In the genomic region with DNA sequence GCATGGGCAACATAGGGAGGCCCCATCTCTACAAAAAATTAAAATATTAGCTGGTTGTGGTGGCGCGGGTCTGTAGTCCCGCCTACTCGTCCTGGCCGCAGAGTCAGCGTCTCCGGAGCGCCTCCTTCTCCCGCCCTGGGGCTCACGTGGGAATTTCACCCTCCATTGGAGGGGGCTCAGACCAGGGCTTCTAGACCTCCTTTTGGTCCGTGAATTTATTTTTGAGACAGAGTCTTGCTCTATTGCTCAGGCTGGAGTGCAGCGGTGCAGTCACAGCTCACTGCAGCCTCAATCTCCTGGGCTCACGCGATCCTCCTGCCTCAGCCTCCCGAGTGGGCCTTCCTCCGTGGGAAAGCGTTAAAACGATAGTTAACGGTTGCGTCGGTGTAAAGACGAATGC, we compare ENCODE assay signal across 8 cellular contexts. TPM values are rescaled to one million over a fixed set of nuclear protein-coding genes. Genes with fewer than 3 reads are reported as not detected.
DNase-seq lines count a peak whose midpoint lies in the region; FAIRE-seq and TF ChIP-seq lines count a peak whose summit lies in the region.

No MANE protein-coding gene starts in this region.

- H3K9ac ChIP-seq in skeletal muscle satellite cell (ENCODE audit: low read depth, low read length), result peak overlapping the region; percentile 53

- peak overlapping the region; percentile 60 for H3K27ac Mint-ChIP-seq in T-helper 1 cell treated with Interleukin-12 subunit alpha and Interleukin-12 subunit beta and Interleukin-4 antibody, amounts not matched to agents 30 μg/mL and 1 μg/mL, for 36 hours

- no peak for FAIRE-seq in GM12891 (lab: Jason Lieb, UNC)

- intact Hi-C loops in adrenal gland (cut with DNase I), result loop anchor here in 1 of 2 donors (10.0 kb wide), 1 partner anchor 128 kb away; a partner anchor contains a TSS

- H3K27me3 ChIP-seq in adrenal gland, result no peaks in the 10 kb centered on the region
- no peaks in the 10 kb centered on the region for H3K27me3 ChIP-seq in iPS DF 6.9 (ENCODE audit: control insufficient read depth, insufficient read depth, low read length)
- H3K27me3 ChIP-seq in skeletal muscle satellite cell (ENCODE audit: control insufficient read depth, insufficient read depth, low read length), result no peaks in the 10 kb centered on the region

- H3K4me3 Mint-ChIP-seq in T-helper 1 cell treated with Interleukin-12 subunit alpha and Interleukin-12 subunit beta and Interleukin-4 antibody, amounts not matched to agents 30 μg/mL and 1 μg/mL, for 36 hours, result peak overlapping the region; percentile 86

- peaks cover 11% of the 10 kb centered on the region for H3K27me3 Mint-ChIP-seq in T-helper 1 cell treated with Interleukin-12 subunit alpha and Interleukin-12 subunit beta and Interleukin-4 antibody, amounts not matched to agents 30 μg/mL and 1 μg/mL, for 36 hours (ENCODE audit: low read depth)

- peak overlapping the region; percentile 90 for H3K4me2 ChIP-seq in skeletal muscle satellite cell (ENCODE audit: low read length)

- peaks cover 5% of the 10 kb centered on the region for H3K9me3 Mint-ChIP-seq in T-helper 1 cell treated with Interleukin-12 subunit alpha and Interleukin-12 subunit beta and Interleukin-4 antibody, amounts not matched to agents 30 μg/mL and 1 μg/mL, for 36 hours

- TF ChIP-seq POLR2A in adrenal gland (IDR thresholded peaks at IDR 0.05), result no peak
- TF ChIP-seq POLR2A in GM12891 (IDR thresholded peaks at IDR 0.05; ENCODE audit: low read depth, low read length), result no peak

- peak in 1 of 6 experiments; percentile 16 for TF ChIP-seq CTCF in adrenal gland (IDR thresholded peaks at IDR 0.05)

- DNase-seq in T-helper 1 cell, result no peak
- DNase-seq in NCI-H1092 (lab: John Stamatoyannopoulos, UW), result peak; percentile 39
- peak; percentile 60 to 80 (median 73) for DNase-seq in adrenal gland
- no peak for DNase-seq in iPS DF 6.9 (ENCODE audit: low read depth, low spot score)
- no peak for DNase-seq in GM12891 (ENCODE audit: insufficient read length, low spot score)
- no peak for DNase-seq in stimulated activated CD4-positive, alpha-beta T cell treated with anti-CD3 and anti-CD28 coated beads, Interleukin-12 subunit alpha, Interleukin-12 subunit beta, amount 100 ng/mL, for 4 hours

- H3K4me3 ChIP-seq in adrenal gland (peak overlapping the region in 2 of 4 donors; percentile 25 to 95), iPS DF 6.9 (ENCODE audit: low read length) (peak overlapping the region; percentile 31; the same call in 1 of the 2 replicates), skeletal muscle satellite cell (ENCODE audit: low read length) (peak overlapping the region; percentile 91)

- WGBS in adrenal gland, 4 donors, result 0 to 2% (median 1%) methylated on average over 21 to 22 of the region's 22 CpGs
- no CpG with 5 or more reads among the region's 22 CpGs for WGBS in iPS DF 6.9 (ENCODE audit: insufficient coverage, insufficient read length)

- H3K36me3 ChIP-seq in adrenal gland (replicated peaks in 1 of 2) (no peaks in the 10 kb centered on the region), iPS DF 6.9 (ENCODE audit: control insufficient read depth, insufficient read depth, low read length) (peaks cover 15% of the 10 kb centered on the region), skeletal muscle satellite cell (ENCODE audit: insufficient read depth, low read length) (peaks cover 10% of the 10 kb centered on the region)

- peaks cover 20% of the 10 kb centered on the region for H3K4me1 Mint-ChIP-seq in T-helper 1 cell treated with Interleukin-12 subunit alpha and Interleukin-12 subunit beta and Interleukin-4 antibody, amounts not matched to agents 30 μg/mL and 1 μg/mL, for 36 hours (ENCODE audit: low read depth)

- H3K9me3 ChIP-seq in adrenal gland (replicated peaks in 1 of 3) (no peaks in the 10 kb centered on the region), iPS DF 6.9 (ENCODE audit: control insufficient read depth, insufficient read depth, low read length) (no peaks in the 10 kb centered on the region), skeletal muscle satellite cell (replicated peaks; ENCODE audit: low read length) (peaks cover 5% of the 10 kb centered on the region)

- H3K4me1 ChIP-seq in adrenal gland (replicated peaks in 1 of 2), result peaks cover 13 to 21% of the 10 kb centered on the region in 2 donors
- H3K4me1 ChIP-seq in iPS DF 6.9 (ENCODE audit: control insufficient read depth, insufficient read depth, low read length), result peaks cover 4% of the 10 kb centered on the region; the same call in 1 of the 2 replicates
- peaks cover 22% of the 10 kb centered on the region for H3K4me1 ChIP-seq in skeletal muscle satellite cell (ENCODE audit: control insufficient read depth, insufficient read depth, low read length)

- H3K27ac ChIP-seq in adrenal gland (peak overlapping the region; percentile 56 to 87 (median 87)), iPS DF 6.9 (ENCODE audit: low read length) (no peak overlapping the region)

- H3K36me3 Mint-ChIP-seq in T-helper 1 cell treated with Interleukin-12 subunit alpha and Interleukin-12 subunit beta and Interleukin-4 antibody, amounts not matched to agents 30 μg/mL and 1 μg/mL, for 36 hours (ENCODE audit: low read depth), result peaks cover 3% of the 10 kb centered on the region

TF ChIP-seq in GM12891, 5 proteins besides CTCF, POLR2A, EP300 and RAD21:
- TF ChIP-seq POU2F2 (IDR thresholded peaks at IDR 0.05; ENCODE audit: low read depth, low read length) (no peak), TAF1 (IDR thresholded peaks at IDR 0.05; ENCODE audit: low read depth, low read length) (no peak), POLR2AphosphoS5 (IDR thresholded peaks at IDR 0.05; ENCODE audit: low read depth, low read length) (no peak), PAX5 (IDR thresholded peaks at IDR 0.05; ENCODE audit: insufficient read depth, low read length, severe bottlenecking) (no peak), SPI1 (IDR thresholded peaks at IDR 0.05; ENCODE audit: low read depth, low read length) (no peak)

RNA-seq across cellular contexts. Expression of a gene that starts 0.4 kb away (rescaled TPM):
- 100 to 1,000 TPM; 127 to 214 (median 157) TPM for total RNA-seq in adrenal gland
- 100 to 1,000 TPM in 2 of 3 donors, 10 to 100 TPM in 1; 67.8 to 492 (median 347) TPM for polyA plus RNA-seq in adrenal gland
- 86.2 and 134 TPM in 2 replicates for total RNA-seq in skeletal muscle satellite cell (2012; rRNA removed)
- polyA plus RNA-seq in GM12891 (2012; ENCODE audit: low read depth, missing spikeins), result 97.2 TPM

RNA-seq across cellular contexts. Expression of a gene that starts 5.1 kb away (rescaled TPM):
- 10 to 100 TPM; 29.6 to 65.5 (median 41.7) TPM for total RNA-seq in adrenal gland
- polyA plus RNA-seq in adrenal gland, result 100 to 1,000 TPM in 2 of 3 donors, 1 to 10 TPM in 1; 5.9 to 143 (median 105) TPM
- 17.5 and 21.8 TPM in 2 replicates for total RNA-seq in skeletal muscle satellite cell (2012; rRNA removed)
- 8.3 TPM for polyA plus RNA-seq in GM12891 (2012; ENCODE audit: low read depth, missing spikeins)

RNA-seq across cellular contexts. Expression of a gene that starts 14.8 kb away (rescaled TPM):
- total RNA-seq in adrenal gland, result 10 to 100 TPM; 31.7 to 66.7 (median 47.5) TPM
- 10 to 100 TPM; 18.2 to 55.5 (median 39.0) TPM for polyA plus RNA-seq in adrenal gland
- total RNA-seq in skeletal muscle satellite cell (2012; rRNA removed), result 55.7 and 57.8 TPM in 2 replicates
- polyA plus RNA-seq in GM12891 (2012; ENCODE audit: low read depth, missing spikeins), result 19.7 TPM

RNA-seq across cellular contexts. Expression of a gene that starts 26.3 kb away (rescaled TPM):
- total RNA-seq in adrenal gland, result 100 to 1,000 TPM in 3 of 8 donors, 10 to 100 TPM in 5; 65.2 to 132 (median 81.4) TPM
- 100 to 1,000 TPM in 2 of 3 donors, 10 to 100 TPM in 1; 42.9 to 155 (median 123) TPM for polyA plus RNA-seq in adrenal gland
- total RNA-seq in skeletal muscle satellite cell (2012; rRNA removed), result 83.1 and 89.3 TPM in 2 replicates
- polyA plus RNA-seq in GM12891 (2012; ENCODE audit: low read depth, missing spikeins), result 62.7 TPM

RNA-seq across cellular contexts. Expression of a gene that starts 28.8 kb away (rescaled TPM):
- total RNA-seq in adrenal gland, result 10 to 100 TPM; 28.1 to 53.0 (median 40.8) TPM
- 10 to 100 TPM; 12.7 to 63.4 (median 44.2) TPM for polyA plus RNA-seq in adrenal gland
- total RNA-seq in skeletal muscle satellite cell (2012; rRNA removed), result 12.9 and 15.2 TPM in 2 replicates
- polyA plus RNA-seq in GM12891 (2012; ENCODE audit: low read depth, missing spikeins), result 11.2 TPM

Comparison
In these comparisons a context has a peak if more than half of its experiments do, and no peak if none do; other contexts are left out.
1. DNase-seq: peak in NCI-H1092 (single experiment) and adrenal gland (7 of 7); none in T-helper 1 cell (0 of 5), iPS DF 6.9 (single experiment), GM12891 (single experiment) and stimulated activated CD4-positive, alpha-beta T cell treated with anti-CD3 and anti-CD28 coated beads, Interleukin-12 subunit alpha, Interleukin-12 subunit beta, amount 100 ng/mL, for 4 hours (single experiment).